ENCODE assay signal across 27 cellular contexts in genomic region chr6:52409499-52409898, GRCh38. TPM values are rescaled to one million over a fixed set of nuclear protein-coding genes. Genes with fewer than 3 reads are reported as not detected.
DNase-seq lines count a peak whose midpoint lies in the region; ATAC-seq and TF ChIP-seq lines count a peak whose summit lies in the region.
"Had no signal": no experiment of that assay in that cellular context is flagged by ENCODE, and none has a peak within 500 bp of the region (broad histone marks: within the 10 kb centered on the region; RNA-seq: fewer than 3 reads in every experiment).

No MANE protein-coding gene starts in this region.

- H3K9me3 ChIP-seq in osteoblast (ENCODE audit: low read depth, low read length) (no peaks in the 10 kb centered on the region), thyroid gland (no peaks in the 10 kb centered on the region)
- H3K9me3 ChIP-seq: MG63, right atrium auricular region, SJSA1, upper lobe of left lung had no signal

- no peak for DNase-seq in left ventricle myocardium superior
- no peak for DNase-seq in left cardiac atrium
- DNase-seq in OCI-M1 (lab: John Stamatoyannopoulos, UW): peak; percentile 44
- peak; percentile 25 for DNase-seq in choroid plexus epithelial cell (ENCODE audit: low read depth)
- DNase-seq in osteoblast (ENCODE audit: insufficient read length, low spot score, missing footprints): peak; percentile 83
- DNase-seq in thyroid gland: no peak
- no peak for DNase-seq in CD1c-positive myeloid dendritic cell (ENCODE audit: extremely low spot score)
- DNase-seq in foreskin melanocyte: no peak
- DNase-seq: ACHN; activated CD4-positive, CD25-positive, alpha-beta regulatory T cell treated with anti-CD3 and anti-CD28 coated beads, Interleukin-2, amount 50 U/mL, for 72 hours; activated gamma-delta T cell treated with Interleukin-2 at 50 U/mL for 16 hours; activated T-cell treated with anti-CD3 and anti-CD28 coated beads for 4 hours; aorta; caudate nucleus; DMS79 treated with DMSO at 0.1 percent for 48 hours; GF-D8; MG63; NCI-H1436; NCI-H446 treated with DMSO at 0.1 percent for 48 hours; RPMI8226; stimulated activated CD4-positive, alpha-beta T cell treated with anti-CD3 and anti-CD28 coated beads, Interleukin-2, amount 100 ng/mL, for 48 hours; substantia nigra; upper lobe of left lung had no signal

- no peaks in the 10 kb centered on the region for H4K20me1 ChIP-seq in osteoblast (ENCODE audit: insufficient read depth, low read length)

- intact Hi-C loops in left ventricle myocardium superior (cut with micrococcal nuclease): no loop called here
- intact Hi-C loops in left cardiac atrium (cut with DNase I): no loop called here
- intact Hi-C loops in thyroid gland (cut with DNase I): no loop called here

- no peak for TF ChIP-seq POLR2A in thyroid gland (IDR thresholded peaks at IDR 0.05)

- H3K4me3 ChIP-seq in choroid plexus epithelial cell (ENCODE audit: low read depth, low read length) (no peak overlapping the region), osteoblast (ENCODE audit: insufficient read depth, low read length) (no peak overlapping the region), thyroid gland (replicated peaks in 1 of 3) (no peak overlapping the region)
- H3K4me3 ChIP-seq: lung, MG63, right atrium auricular region, SJSA1, upper lobe of left lung had no signal

- H3K36me3 ChIP-seq in osteoblast (ENCODE audit: insufficient read depth, low read length): no peaks in the 10 kb centered on the region
- H3K36me3 ChIP-seq in thyroid gland: no peaks in the 10 kb centered on the region
- H3K36me3 ChIP-seq: MG63, right atrium auricular region, SJSA1, upper lobe of left lung had no signal

- no peaks in the 10 kb centered on the region for H3K27me3 ChIP-seq in osteoblast (ENCODE audit: insufficient read depth, low read length)
- H3K27me3 ChIP-seq in thyroid gland: no peaks in the 10 kb centered on the region
- H3K27me3 ChIP-seq: MG63, right atrium auricular region, SJSA1, upper lobe of left lung had no signal

- peaks cover 4% of the 10 kb centered on the region for H3K79me2 ChIP-seq in osteoblast (ENCODE audit: insufficient read depth, low read length)
- H3K79me2 ChIP-seq: parathyroid adenoma had no signal

- H3K4me1 ChIP-seq in osteoblast (ENCODE audit: insufficient read depth, low read length) (peaks cover 23% of the 10 kb centered on the region), thyroid gland (no peaks in the 10 kb centered on the region)
- H3K4me1 ChIP-seq: parathyroid adenoma, right atrium auricular region, SJSA1, upper lobe of left lung had no signal

- peak overlapping the region; percentile 30 for H3K27ac ChIP-seq in osteoblast (ENCODE audit: low read depth, low read length)
- H3K27ac ChIP-seq in thyroid gland: no peak overlapping the region
- H3K27ac ChIP-seq: parathyroid adenoma, right atrium auricular region, SJSA1, upper lobe of left lung had no signal

- no peak overlapping the region for H2AFZ ChIP-seq in osteoblast (ENCODE audit: low read length)
- H2AFZ ChIP-seq: parathyroid adenoma had no signal

- no peak overlapping the region for H3K4me2 ChIP-seq in osteoblast (ENCODE audit: insufficient read depth, low read length)

- ATAC-seq in left ventricle myocardium superior (peak; percentile 41), left cardiac atrium (no peak)

- 70 to 78% methylated on average over 1 of the region's 1 CpG for WGBS in thyroid gland, 2 donors

- TF ChIP-seq CTCF in choroid plexus epithelial cell (conservative IDR thresholded peaks at IDR 0.05; ENCODE audit: low read depth, low read length) (no peak), osteoblast (IDR thresholded peaks at IDR 0.05; ENCODE audit: extremely low read depth, low read depth, low read length) (no peak), thyroid gland (IDR thresholded peaks at IDR 0.05) (no peak)

RNA-seq across cellular contexts. Expression of gene EFHC1, which starts 10.6 kb away (rescaled TPM):
- total RNA-seq in left ventricle myocardium superior: 6.2 TPM
- 1 to 10 TPM; 7.3 to 7.9 TPM for total RNA-seq in left cardiac atrium
- 31.1 and 31.2 TPM in 2 replicates for total RNA-seq in osteoblast
- 10 to 100 TPM; 39.4 to 96.5 (median 41.6) TPM for total RNA-seq in thyroid gland

RNA-seq across cellular contexts. Expression of gene PAQR8, which starts 47.5 kb away (rescaled TPM):
- 1.8 TPM for total RNA-seq in left ventricle myocardium superior
- 1 to 10 TPM; 3.0 to 3.9 TPM for total RNA-seq in left cardiac atrium
- total RNA-seq in osteoblast: 3.5 and 3.6 TPM in 2 replicates
- total RNA-seq in thyroid gland: 1 to 10 TPM; 2.7 to 9.7 (median 5.4) TPM

Comparison
In these comparisons a context has a peak if more than half of its experiments do, and no peak if none do; other contexts are left out.
1. DNase-seq: peak in OCI-M1 (single experiment), choroid plexus epithelial cell (single experiment) and osteoblast (single experiment); none in left ventricle myocardium superior (single experiment), left cardiac atrium (single experiment), thyroid gland (0 of 2), CD1c-positive myeloid dendritic cell (single experiment) and foreskin melanocyte (single experiment).